Comparison of ENCODE assay signal across 21 cellular contexts in the genomic region with DNA sequence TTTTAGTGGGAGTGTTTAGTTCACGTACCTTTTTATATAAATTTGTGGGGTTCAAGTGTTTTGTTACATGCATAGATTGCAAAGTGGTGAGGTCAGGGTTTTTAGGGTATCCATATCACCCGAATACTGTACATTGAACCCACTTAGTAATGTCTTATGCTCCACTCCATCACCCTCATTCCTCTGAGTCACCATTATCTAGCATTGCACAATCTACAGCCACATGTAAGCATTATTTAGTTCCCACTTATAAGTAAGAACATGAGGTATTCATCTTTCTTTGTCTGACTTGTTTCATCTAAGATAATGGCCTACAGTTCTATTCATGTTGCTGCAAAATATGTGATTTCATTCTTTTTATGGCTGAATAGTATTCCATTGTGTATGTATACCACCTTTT.
"Had no signal": no experiment of that assay in that cellular context is flagged by ENCODE, and none has a peak within 500 bp of the region (broad histone marks: within the 10 kb centered on the region; RNA-seq: fewer than 3 reads in every experiment).

No MANE protein-coding gene starts in this region.

- H3K4me1 Mint-ChIP-seq: activated B cell treated with CpG ODN at 0.5 μM for 24 hours; activated CD4-positive, alpha-beta T cell treated with anti-CD3 and anti-CD28 coated beads, Interleukin-2, amount 10 ng/mL, durations not matched to agents 24 days and 14 days; activated naive CD4-positive, alpha-beta T cell treated with anti-CD3 and anti-CD28 coated beads, Interleukin-2, amount 10 ng/mL, durations not matched to agents 7 days and 5 days; activated naive CD8-positive, alpha-beta T cell treated with anti-CD3 and anti-CD28 coated beads, Interleukin-2, amount 50 U/mL, for 24 hours; mesothelial cell of epicardium had no signal

- H3K36me3 ChIP-seq: neutrophil, thyroid gland had no signal

- H3K4me1 ChIP-seq: thyroid gland had no signal

- ATAC-seq: activated CD8-positive, alpha-beta T cell treated with anti-CD3 and anti-CD28 coated beads for 36 hours; activated naive CD8-positive, alpha-beta T cell treated with anti-CD3 and anti-CD28 coated beads, Interleukin-2, amount 50 U/mL, for 24 hours; natural killer cell treated with Interleukin-12 subunit alpha and Interleukin-12 subunit beta and Interleukin-15 and Interleukin-18, amount 100 ng/mL, for 72 hours had no signal

- H3K4me3 Mint-ChIP-seq: activated B cell treated with CpG ODN at 0.5 μM for 24 hours; activated CD4-positive, alpha-beta T cell treated with anti-CD3 and anti-CD28 coated beads, Interleukin-2, amount 10 ng/mL, durations not matched to agents 24 days and 14 days; activated CD8-positive, alpha-beta T cell treated with anti-CD3 and anti-CD28 coated beads for 36 hours; activated naive CD4-positive, alpha-beta T cell treated with anti-CD3 and anti-CD28 coated beads, Interleukin-2, amount 10 ng/mL, durations not matched to agents 7 days and 5 days; activated naive CD8-positive, alpha-beta T cell treated with anti-CD3 and anti-CD28 coated beads, Interleukin-2, amount 50 U/mL, for 24 hours; activated T-cell treated with anti-CD3 and anti-CD28 coated beads, Interleukin-2, amount 50 U/mL, for 24 hours; dendritic cell treated with granulocyte-macrophage colony-stimulating factor and Interleukin-4, amounts not matched to agents 40 ng/mL and 50 ng/mL, for 4 days; mesothelial cell of epicardium; natural killer cell treated with Interleukin-12 subunit alpha and Interleukin-12 subunit beta and Interleukin-15 and Interleukin-18, amount 100 ng/mL, for 72 hours; T-helper 2 cell treated with Interferon-gamma antibody and Interleukin-4, amounts not matched to agents 5 μg/mL and 100 μg/mL, for 36 hours had no signal

- H3K9me3 Mint-ChIP-seq: activated CD4-positive, alpha-beta T cell treated with anti-CD3 and anti-CD28 coated beads, Interleukin-2, amount 10 ng/mL, durations not matched to agents 24 days and 14 days; dendritic cell treated with granulocyte-macrophage colony-stimulating factor and Interleukin-4, amounts not matched to agents 40 ng/mL and 50 ng/mL, for 4 days had no signal

- H3K27me3 Mint-ChIP-seq: activated B cell treated with CpG ODN at 0.5 μM for 24 hours; activated CD4-positive, alpha-beta T cell treated with anti-CD3 and anti-CD28 coated beads, Interleukin-2, amount 10 ng/mL, durations not matched to agents 24 days and 14 days; activated CD8-positive, alpha-beta T cell treated with anti-CD3 and anti-CD28 coated beads for 36 hours; activated naive CD4-positive, alpha-beta T cell treated with anti-CD3 and anti-CD28 coated beads, Interleukin-2, amount 10 ng/mL, durations not matched to agents 7 days and 5 days; activated naive CD8-positive, alpha-beta T cell treated with anti-CD3 and anti-CD28 coated beads, Interleukin-2, amount 50 U/mL, for 24 hours; activated T-cell treated with anti-CD3 and anti-CD28 coated beads, Interleukin-2, amount 50 U/mL, for 24 hours; dendritic cell treated with granulocyte-macrophage colony-stimulating factor and Interleukin-4, amounts not matched to agents 40 ng/mL and 50 ng/mL, for 4 days; natural killer cell treated with Interleukin-12 subunit alpha and Interleukin-12 subunit beta and Interleukin-15 and Interleukin-18, amount 100 ng/mL, for 72 hours had no signal

- H3K27ac Mint-ChIP-seq: activated B cell treated with CpG ODN at 0.5 μM for 24 hours; activated CD4-positive, alpha-beta T cell treated with anti-CD3 and anti-CD28 coated beads, Interleukin-2, amount 10 ng/mL, durations not matched to agents 24 days and 14 days; activated CD8-positive, alpha-beta T cell treated with anti-CD3 and anti-CD28 coated beads for 36 hours; activated naive CD4-positive, alpha-beta T cell treated with anti-CD3 and anti-CD28 coated beads, Interleukin-2, amount 10 ng/mL, durations not matched to agents 7 days and 5 days; activated naive CD8-positive, alpha-beta T cell treated with anti-CD3 and anti-CD28 coated beads, Interleukin-2, amount 50 U/mL, for 24 hours; activated T-cell treated with anti-CD3 and anti-CD28 coated beads, Interleukin-2, amount 50 U/mL, for 24 hours; dendritic cell treated with granulocyte-macrophage colony-stimulating factor and Interleukin-4, amounts not matched to agents 40 ng/mL and 50 ng/mL, for 4 days; mesothelial cell of epicardium; natural killer cell treated with Interleukin-12 subunit alpha and Interleukin-12 subunit beta and Interleukin-15 and Interleukin-18, amount 100 ng/mL, for 72 hours; T-helper 2 cell treated with Interferon-gamma antibody and Interleukin-4, amounts not matched to agents 5 μg/mL and 100 μg/mL, for 36 hours had no signal

- H3K9me3 ChIP-seq: neutrophil, thyroid gland had no signal

- DNase-seq: activated B cell treated with CpG ODN at 0.5 μM for 24 hours; activated CD4-positive, alpha-beta T cell treated with anti-CD3 and anti-CD28 coated beads, Interleukin-2, amount 10 ng/mL, durations not matched to agents 24 days and 14 days; activated CD8-positive, alpha-beta T cell treated with anti-CD3 and anti-CD28 coated beads for 36 hours; activated effector memory CD4-positive, alpha-beta T cell treated with Interleukin-2 at 50 U/mL for 16 hours; activated naive CD4-positive, alpha-beta T cell treated with anti-CD3 and anti-CD28 coated beads, Interleukin-2, amount 10 ng/mL, durations not matched to agents 7 days and 5 days; activated naive CD8-positive, alpha-beta T cell treated with anti-CD3 and anti-CD28 coated beads, Interleukin-2, amount 50 U/mL, for 24 hours; activated T-cell treated with anti-CD3 and anti-CD28 coated beads, Interleukin-2, amount 50 U/mL, for 24 hours; aorta; effector memory CD4-positive, alpha-beta T cell; foreskin melanocyte; glutamatergic neuron; hippocampal formation; islet precursor cell; stimulated activated naive CD4-positive, alpha-beta T cell; thyroid gland had no signal

- H3K27me3 ChIP-seq: neutrophil, thyroid gland had no signal

- H3K4me3 ChIP-seq: lung, thyroid gland had no signal

- H3K36me3 Mint-ChIP-seq: activated naive CD4-positive, alpha-beta T cell treated with anti-CD3 and anti-CD28 coated beads, Interleukin-2, amount 10 ng/mL, durations not matched to agents 7 days and 5 days; natural killer cell treated with Interleukin-12 subunit alpha and Interleukin-12 subunit beta and Interleukin-15 and Interleukin-18, amount 100 ng/mL, for 72 hours had no signal

- H3K27ac ChIP-seq: neutrophil, thyroid gland had no signal
